Comparison of ENCODE assay signal across 10 cellular contexts in genomic region chr12:46825526-46826414, GRCh38. TPM values are rescaled to one million over a fixed set of nuclear protein-coding genes. Genes with fewer than 3 reads are reported as not detected.
A peak's percentile ranks its signal among the peaks of the same experiment; 100 is the strongest.
DNase-seq lines count a peak whose midpoint lies in the region; ATAC-seq and TF ChIP-seq lines count a peak whose summit lies in the region.
"Had no signal": no experiment of that assay in that cellular context is flagged by ENCODE, and none has a peak within 500 bp of the region (broad histone marks: within the 10 kb centered on the region; RNA-seq: fewer than 3 reads in every experiment).

Gene SLC38A4, minus strand, starts transcription at chr12:46825997. Its CDS starts 32,926 bp downstream, at chr12:46793071.

- H3K9me3 Mint-ChIP-seq in stimulated activated naive CD8-positive, alpha-beta T cell treated with anti-CD3 and anti-CD28 coated beads, Interleukin-15, amount 100 ng/mL, for 72 hours: no peaks in the 10 kb centered on the region
- H3K9me3 Mint-ChIP-seq: T-helper 1 cell treated with Interleukin-12 subunit alpha and Interleukin-12 subunit beta and Interleukin-4 antibody, amounts not matched to agents 30 μg/mL and 1 μg/mL, for 36 hours had no signal

- H3K9me3 ChIP-seq in left ventricle myocardium inferior (replicated peaks) (no peaks in the 10 kb centered on the region), psoas muscle (no peaks in the 10 kb centered on the region)

- H3K4me1 ChIP-seq in left ventricle myocardium inferior: peaks cover 11% of the 10 kb centered on the region
- H3K4me1 ChIP-seq in psoas muscle: peaks cover 14% of the 10 kb centered on the region

- H3K4me1 Mint-ChIP-seq in stimulated activated naive CD8-positive, alpha-beta T cell treated with anti-CD3 and anti-CD28 coated beads, Interleukin-15, amount 100 ng/mL, for 72 hours: peaks cover 9% of the 10 kb centered on the region

- H3K27ac ChIP-seq in left ventricle myocardium inferior (replicated peaks) (no peak within 1 kb of the TSS), psoas muscle (peak within 1 kb of the TSS; percentile 17)

- H3K4me3 ChIP-seq in WI38 (ENCODE audit: low read depth, low read length): peak within 1 kb of the TSS; percentile 56
- H3K4me3 ChIP-seq in left ventricle myocardium inferior: peak within 1 kb of the TSS; percentile 54
- peak within 1 kb of the TSS; percentile 60 for H3K4me3 ChIP-seq in psoas muscle

- H3K27me3 ChIP-seq in left ventricle myocardium inferior (ENCODE audit: low read depth) (peaks cover 48% of the 10 kb centered on the region), psoas muscle (ENCODE audit: insufficient read depth in 3 of 3, low read length in 2 of 3) (no peaks in the 10 kb centered on the region)

- DNase-seq in ELF-1 (ENCODE audit: low read depth, low spot score) (peak; percentile 53), left ventricle myocardium inferior (peak; percentile 35), psoas muscle (peak; percentile 39 to 76), NCI-H2107 (lab: John Stamatoyannopoulos, UW) (no peak), amygdala (lab: John Stamatoyannopoulos, UW) (no peak)
- no peak for DNase-seq in activated CD4-positive, CD25-positive, alpha-beta regulatory T cell treated with anti-CD3 and anti-CD28 coated beads, Interleukin-2, amount 50 U/mL, for 72 hours
- no peak for DNase-seq in stimulated activated naive CD8-positive, alpha-beta T cell treated with anti-CD3 and anti-CD28 coated beads, Interleukin-15, amount 100 ng/mL, for 72 hours
- DNase-seq: effector CD4-positive, alpha-beta T cell had no signal

- H3K4me3 Mint-ChIP-seq in stimulated activated naive CD8-positive, alpha-beta T cell treated with anti-CD3 and anti-CD28 coated beads, Interleukin-15, amount 100 ng/mL, for 72 hours: peak within 1 kb of the TSS in 1 of 2 donors; percentile 21
- H3K4me3 Mint-ChIP-seq: T-helper 1 cell treated with Interleukin-12 subunit alpha and Interleukin-12 subunit beta and Interleukin-4 antibody, amounts not matched to agents 30 μg/mL and 1 μg/mL, for 36 hours had no signal

- H3K27me3 Mint-ChIP-seq in stimulated activated naive CD8-positive, alpha-beta T cell treated with anti-CD3 and anti-CD28 coated beads, Interleukin-15, amount 100 ng/mL, for 72 hours: peaks cover 43% of the 10 kb centered on the region

- H3K36me3 ChIP-seq in left ventricle myocardium inferior (no peaks in the 10 kb centered on the region), psoas muscle (ENCODE audit: insufficient read depth in 1 of 2, low read depth in 1 of 2) (no peaks in the 10 kb centered on the region)

- 12 to 21% (median 12%) methylated on average over 30 of the region's 30 CpGs for WGBS in psoas muscle, 3 donors

- intact Hi-C loops in left ventricle myocardium inferior (cut with micrococcal nuclease): no loop called here
- intact Hi-C loops in psoas muscle (cut with DNase I): no loop called here

- no peak for TF ChIP-seq CTCF in WI38 (IDR thresholded peaks at IDR 0.05; ENCODE audit: low read depth, low read length)
- peak; percentile 37 for TF ChIP-seq CTCF in left ventricle myocardium inferior (IDR thresholded peaks at IDR 0.05; ENCODE audit: borderline replicate concordance)
- no peak for TF ChIP-seq CTCF in psoas muscle (IDR thresholded peaks at IDR 0.05)

- ATAC-seq in psoas muscle: peak; percentile 81 to 97 (median 92)
- no peak for ATAC-seq in stimulated activated naive CD8-positive, alpha-beta T cell treated with anti-CD3 and anti-CD28 coated beads, Interleukin-15, amount 100 ng/mL, for 72 hours

- no peak within 1 kb of the TSS for H3K27ac Mint-ChIP-seq in stimulated activated naive CD8-positive, alpha-beta T cell treated with anti-CD3 and anti-CD28 coated beads, Interleukin-15, amount 100 ng/mL, for 72 hours
- H3K27ac Mint-ChIP-seq: T-helper 1 cell treated with Interleukin-12 subunit alpha and Interleukin-12 subunit beta and Interleukin-4 antibody, amounts not matched to agents 30 μg/mL and 1 μg/mL, for 36 hours had no signal

RNA-seq across cellular contexts. Expression of gene SLC38A4, which starts in this region (rescaled TPM):
- total RNA-seq in left ventricle myocardium inferior: 0.27 TPM
- 10 to 100 TPM in 3 of 4 donors, 1 to 10 TPM in 1; 9.2 to 17.0 (median 11.5) TPM for total RNA-seq in psoas muscle
- 10 to 100 TPM in 2 of 3 donors, under 1 TPM in 1; 0.31 to 25.6 (median 17.3) TPM for polyA plus RNA-seq in psoas muscle

Comparison
In these comparisons a context has a peak if more than half of its experiments do, and no peak if none do; other contexts are left out.
1. Peak in DNase-seq and H3K4me3 ChIP-seq in left ventricle myocardium inferior; RNA of the gene not detected or under 1 TPM.
2. DNase-seq: peak in ELF-1 (single experiment) and psoas muscle (2 of 2); none in activated CD4-positive, CD25-positive, alpha-beta regulatory T cell treated with anti-CD3 and anti-CD28 coated beads, Interleukin-2, amount 50 U/mL, for 72 hours (single experiment), NCI-H2107 (single experiment), amygdala (0 of 56) and stimulated activated naive CD8-positive, alpha-beta T cell treated with anti-CD3 and anti-CD28 coated beads, Interleukin-15, amount 100 ng/mL, for 72 hours (0 of 2).
3. Peak in every context shown above with its lines, with median percentiles within 50 percentile points of each other: H3K4me3 ChIP-seq.